Comparison of ENCODE assay signal across 18 cellular contexts in genomic region chr4:3313139-3313538, GRCh38. TPM values are rescaled to one million over a fixed set of nuclear protein-coding genes. Genes with fewer than 3 reads are reported as not detected.
DNase-seq lines count a peak whose midpoint lies in the region; ATAC-seq and TF ChIP-seq lines count a peak whose summit lies in the region.
"Had no signal": no experiment of that assay in that cellular context is flagged by ENCODE, and none has a peak within 500 bp of the region (broad histone marks: within the 10 kb centered on the region; RNA-seq: fewer than 3 reads in every experiment).

No MANE protein-coding gene starts in this region.

- POLR2A ChIA-PET in activated naive CD8-positive, alpha-beta T cell treated with anti-CD3 and anti-CD28 coated beads, Interleukin-2, amount 10 ng/mL, durations not matched to agents 7 days and 5 days (lab: Charles Lee), result no interaction called here

- no peaks in the 10 kb centered on the region for H3K27me3 ChIP-seq in lower lobe of right lung (ENCODE audit: low read depth)
- H3K27me3 ChIP-seq: BLaER1 treated with 17β-estradiol and CSF1 and Interleukin-3, amounts not matched to agents 10 nM and 100 nM had no signal

- peak overlapping the region; percentile 16 for H3K27ac Mint-ChIP-seq in activated naive CD8-positive, alpha-beta T cell treated with anti-CD3 and anti-CD28 coated beads, Interleukin-2, amount 10 ng/mL, durations not matched to agents 7 days and 5 days
- no peak overlapping the region for H3K27ac Mint-ChIP-seq in activated naive CD8-positive, alpha-beta T cell treated with anti-CD3 and anti-CD28 coated beads for 36 hours
- no peak overlapping the region for H3K27ac Mint-ChIP-seq in activated CD8-positive, alpha-beta memory T cell treated with anti-CD3 and anti-CD28 coated beads, Interleukin-2, amount 10 ng/mL, durations not matched to agents 7 days and 5 days
- H3K27ac Mint-ChIP-seq: CD8-positive, alpha-beta T cell had no signal

- no peak overlapping the region for H3K27ac ChIP-seq in lower lobe of right lung
- H3K27ac ChIP-seq: A549 had no signal

- H3K36me3 ChIP-seq in lower lobe of right lung, result peaks cover 22% of the 10 kb centered on the region

- DNase-seq in activated naive CD8-positive, alpha-beta T cell treated with anti-CD3 and anti-CD28 coated beads, Interleukin-2, amount 10 ng/mL, durations not matched to agents 7 days and 5 days, result no peak
- DNase-seq in activated naive CD8-positive, alpha-beta T cell treated with anti-CD3 and anti-CD28 coated beads for 36 hours, result no peak
- DNase-seq in activated CD8-positive, alpha-beta memory T cell treated with anti-CD3 and anti-CD28 coated beads, Interleukin-2, amount 10 ng/mL, durations not matched to agents 7 days and 5 days, result peak; percentile 29
- DNase-seq in lower lobe of right lung (peak; percentile 9), ureter (ENCODE audit: low spot score) (peak; percentile 28), GM20000 (ENCODE audit: low spot score) (no peak)
- DNase-seq: DMS79, GOT3, NCI-H1694 treated with DMSO at 0.1 percent for 48 hours, NCI-H2227 treated with DMSO at 0.1 percent for 48 hours, NCI-H510A treated with DMSO at 0.1 percent for 48 hours, NCI-H774, SHP77 had no signal

- no peaks in the 10 kb centered on the region for H3K4me1 Mint-ChIP-seq in activated naive CD8-positive, alpha-beta T cell treated with anti-CD3 and anti-CD28 coated beads, Interleukin-2, amount 10 ng/mL, durations not matched to agents 7 days and 5 days
- no peaks in the 10 kb centered on the region for H3K4me1 Mint-ChIP-seq in activated naive CD8-positive, alpha-beta T cell treated with anti-CD3 and anti-CD28 coated beads for 36 hours
- no peaks in the 10 kb centered on the region for H3K4me1 Mint-ChIP-seq in activated CD8-positive, alpha-beta memory T cell treated with anti-CD3 and anti-CD28 coated beads, Interleukin-2, amount 10 ng/mL, durations not matched to agents 7 days and 5 days

- H3K36me3 Mint-ChIP-seq in activated naive CD8-positive, alpha-beta T cell treated with anti-CD3 and anti-CD28 coated beads, Interleukin-2, amount 10 ng/mL, durations not matched to agents 7 days and 5 days, result no peaks in the 10 kb centered on the region
- H3K36me3 Mint-ChIP-seq in activated naive CD8-positive, alpha-beta T cell treated with anti-CD3 and anti-CD28 coated beads for 36 hours, result no peaks in the 10 kb centered on the region
- H3K36me3 Mint-ChIP-seq in activated CD8-positive, alpha-beta memory T cell treated with anti-CD3 and anti-CD28 coated beads, Interleukin-2, amount 10 ng/mL, durations not matched to agents 7 days and 5 days, result no peaks in the 10 kb centered on the region
- H3K36me3 Mint-ChIP-seq: CD8-positive, alpha-beta T cell had no signal

- no peaks in the 10 kb centered on the region for H3K9me3 Mint-ChIP-seq in activated naive CD8-positive, alpha-beta T cell treated with anti-CD3 and anti-CD28 coated beads, Interleukin-2, amount 10 ng/mL, durations not matched to agents 7 days and 5 days
- no peaks in the 10 kb centered on the region for H3K9me3 Mint-ChIP-seq in activated naive CD8-positive, alpha-beta T cell treated with anti-CD3 and anti-CD28 coated beads for 36 hours
- H3K9me3 Mint-ChIP-seq in activated CD8-positive, alpha-beta memory T cell treated with anti-CD3 and anti-CD28 coated beads, Interleukin-2, amount 10 ng/mL, durations not matched to agents 7 days and 5 days (ENCODE audit: low read depth), result no peaks in the 10 kb centered on the region
- H3K9me3 Mint-ChIP-seq: CD8-positive, alpha-beta T cell had no signal

- intact Hi-C loops in lower lobe of right lung (cut with DNase I), result no loop called here

- TF ChIP-seq CTCF in lower lobe of right lung (IDR thresholded peaks at IDR 0.05) (no peak), GM20000 (IDR thresholded peaks at IDR 0.05; ENCODE audit: extremely low read depth, missing control alignments) (no peak)

- no peak overlapping the region for H3K4me3 ChIP-seq in lower lobe of right lung
- H3K4me3 ChIP-seq: A549; BLaER1 treated with 17β-estradiol and CSF1 and Interleukin-3, amounts not matched to agents 10 nM and 100 nM; K562 had no signal

- peaks cover 7% of the 10 kb centered on the region for H3K27me3 Mint-ChIP-seq in activated naive CD8-positive, alpha-beta T cell treated with anti-CD3 and anti-CD28 coated beads, Interleukin-2, amount 10 ng/mL, durations not matched to agents 7 days and 5 days
- H3K27me3 Mint-ChIP-seq in activated naive CD8-positive, alpha-beta T cell treated with anti-CD3 and anti-CD28 coated beads for 36 hours, result peaks cover 3% of the 10 kb centered on the region
- H3K27me3 Mint-ChIP-seq in activated CD8-positive, alpha-beta memory T cell treated with anti-CD3 and anti-CD28 coated beads, Interleukin-2, amount 10 ng/mL, durations not matched to agents 7 days and 5 days, result peaks cover 2% of the 10 kb centered on the region

- H3K4me1 ChIP-seq in lower lobe of right lung, result no peaks in the 10 kb centered on the region
- H3K4me1 ChIP-seq: A549 had no signal

- ATAC-seq in activated naive CD8-positive, alpha-beta T cell treated with anti-CD3 and anti-CD28 coated beads, Interleukin-2, amount 10 ng/mL, durations not matched to agents 7 days and 5 days (ENCODE audit: low read depth), result no peak
- no peak for ATAC-seq in activated CD8-positive, alpha-beta memory T cell treated with anti-CD3 and anti-CD28 coated beads, Interleukin-2, amount 10 ng/mL, durations not matched to agents 7 days and 5 days
- ATAC-seq in lower lobe of right lung (no peak), GM21576 (IDR thresholded peaks at IDR 0.05; ENCODE audit: unreplicated experiment) (no peak)
- ATAC-seq: A549; CD8-positive, alpha-beta T cell had no signal

- no peak overlapping the region for H3K4me3 Mint-ChIP-seq in activated naive CD8-positive, alpha-beta T cell treated with anti-CD3 and anti-CD28 coated beads, Interleukin-2, amount 10 ng/mL, durations not matched to agents 7 days and 5 days
- H3K4me3 Mint-ChIP-seq in activated naive CD8-positive, alpha-beta T cell treated with anti-CD3 and anti-CD28 coated beads for 36 hours, result no peak overlapping the region
- H3K4me3 Mint-ChIP-seq in activated CD8-positive, alpha-beta memory T cell treated with anti-CD3 and anti-CD28 coated beads, Interleukin-2, amount 10 ng/mL, durations not matched to agents 7 days and 5 days, result no peak overlapping the region
- H3K4me3 Mint-ChIP-seq: CD8-positive, alpha-beta T cell had no signal

- CTCF ChIA-PET in activated CD8-positive, alpha-beta memory T cell treated with anti-CD3 and anti-CD28 coated beads, Interleukin-2, amount 10 ng/mL, durations not matched to agents 7 days and 5 days (lab: Charles Lee), result no interaction called here

- H3K9me3 ChIP-seq in lower lobe of right lung, result no peaks in the 10 kb centered on the region
- H3K9me3 ChIP-seq: A549; BLaER1 treated with 17β-estradiol and CSF1 and Interleukin-3, amounts not matched to agents 10 nM and 100 nM had no signal

RNA-seq across cellular contexts. Expression of gene RGS12, which starts 20.3 kb away (rescaled TPM):
- total RNA-seq in activated naive CD8-positive, alpha-beta T cell treated with anti-CD3 and anti-CD28 coated beads, Interleukin-2, amount 10 ng/mL, durations not matched to agents 7 days and 5 days, result 1 to 10 TPM; 5.0 to 5.3 TPM
- total RNA-seq in activated naive CD8-positive, alpha-beta T cell treated with anti-CD3 and anti-CD28 coated beads for 36 hours, result 1 to 10 TPM; 1.7 to 2.9 TPM
- 1 to 10 TPM; 2.1 to 5.0 TPM for total RNA-seq in activated CD8-positive, alpha-beta memory T cell treated with anti-CD3 and anti-CD28 coated beads, Interleukin-2, amount 10 ng/mL, durations not matched to agents 7 days and 5 days
- 59.5 TPM for total RNA-seq in lower lobe of right lung
- 50.8 TPM for total RNA-seq in ureter

Comparison
In these comparisons a context has a peak if more than half of its experiments do, and no peak if none do; other contexts are left out.
1. DNase-seq: peak in activated CD8-positive, alpha-beta memory T cell treated with anti-CD3 and anti-CD28 coated beads, Interleukin-2, amount 10 ng/mL, durations not matched to agents 7 days and 5 days (single experiment), lower lobe of right lung (single experiment) and ureter (single experiment); none in activated naive CD8-positive, alpha-beta T cell treated with anti-CD3 and anti-CD28 coated beads, Interleukin-2, amount 10 ng/mL, durations not matched to agents 7 days and 5 days (single experiment), activated naive CD8-positive, alpha-beta T cell treated with anti-CD3 and anti-CD28 coated beads for 36 hours (single experiment) and GM20000 (single experiment).